In the genomic region with DNA sequence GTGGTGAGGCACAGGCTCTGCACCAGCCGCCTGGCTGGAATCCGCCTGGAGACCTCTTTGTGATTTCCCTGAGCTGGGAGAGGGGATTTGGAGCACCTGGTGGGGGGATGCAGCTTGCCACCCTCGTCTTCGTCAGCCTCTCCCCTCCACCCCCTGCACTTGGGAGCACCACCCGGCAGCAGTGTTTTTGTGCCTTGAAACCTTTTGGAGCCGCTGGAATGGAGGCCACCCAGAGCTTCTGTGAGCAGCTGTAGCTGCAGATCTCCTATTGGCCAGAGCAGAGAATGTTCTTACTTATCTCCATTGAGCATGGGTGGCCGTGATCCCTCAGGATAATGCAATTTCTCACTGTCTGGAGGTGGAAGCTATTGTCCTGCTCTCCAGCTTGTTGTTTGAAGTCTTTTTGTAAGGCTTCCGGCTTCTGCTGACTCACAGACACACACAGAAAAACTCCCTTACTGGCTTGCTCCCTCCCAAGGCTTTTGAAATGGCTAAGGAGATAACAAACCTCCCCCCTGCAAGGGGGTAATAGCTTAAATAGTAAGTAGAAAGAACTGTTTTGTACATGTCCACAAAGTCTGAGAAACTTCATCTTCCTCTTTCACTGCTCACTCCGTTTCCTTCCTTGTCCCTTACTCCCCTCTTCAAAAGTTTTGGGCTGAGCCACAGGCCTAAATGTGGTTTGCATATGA, we compare ENCODE assay signal across 8 cellular contexts.
DNase-seq lines count a peak whose midpoint lies in the region; ATAC-seq and TF ChIP-seq lines count a peak whose summit lies in the region.

No MANE protein-coding gene starts in this region.

- H3K4me3 ChIP-seq in HUES6 (ENCODE audit: low read depth, low read length) (peak overlapping the region; percentile 28), thyroid gland (replicated peaks in 1 of 3) (no peak overlapping the region)

- H3K27me3 ChIP-seq in HUES6 (ENCODE audit: control insufficient read depth, insufficient read depth, low read length) (no peaks in the 10 kb centered on the region), thyroid gland (no peaks in the 10 kb centered on the region)

- TF ChIP-seq CTCF in thyroid gland (IDR thresholded peaks at IDR 0.05): no peak

- TF ChIP-seq POLR2A in thyroid gland (IDR thresholded peaks at IDR 0.05): no peak

- DNase-seq in GF-D8 (lab: John Stamatoyannopoulos, UW) (peak; percentile 49), hepatic stellate cell (ENCODE audit: low spot score) (peak; percentile 26), smooth muscle cell of the brain vasculature (ENCODE audit: low read depth, low spot score) (peak; percentile 10), thyroid gland (no peak)
- DNase-seq in activated T-cell treated with anti-CD3 and anti-CD28 coated beads, Interleukin-2, amount 50 U/mL, for 72 hours: peak in 1 of 2 donors; percentile 14

- H3K27ac ChIP-seq in HUES6 (ENCODE audit: low read depth, low read length) (peak overlapping the region; percentile 94), thyroid gland (no peak overlapping the region)

- no peak overlapping the region for H3K27ac Mint-ChIP-seq in activated T-cell treated with anti-CD3 and anti-CD28 coated beads, Interleukin-2, amount 50 U/mL, for 72 hours

- H3K9ac ChIP-seq in HUES6 (ENCODE audit: low read length): peak overlapping the region; percentile 62

- peaks cover 5 to 9% of the 10 kb centered on the region in 2 donors for H3K36me3 Mint-ChIP-seq in activated T-cell treated with anti-CD3 and anti-CD28 coated beads, Interleukin-2, amount 50 U/mL, for 72 hours (ENCODE audit: insufficient read depth in 2 of 2)

- peak overlapping the region; percentile 42 to 67 for H3K4me3 Mint-ChIP-seq in activated T-cell treated with anti-CD3 and anti-CD28 coated beads, Interleukin-2, amount 50 U/mL, for 72 hours

- H3K36me3 ChIP-seq in HUES6 (ENCODE audit: control insufficient read depth, insufficient read depth, low read length): peaks cover 22% of the 10 kb centered on the region
- no peaks in the 10 kb centered on the region for H3K36me3 ChIP-seq in thyroid gland

- 54 to 64% methylated on average over 5 to 9 of the region's 9 CpGs for WGBS in thyroid gland, 2 donors

- no peaks in the 10 kb centered on the region for H3K27me3 Mint-ChIP-seq in activated T-cell treated with anti-CD3 and anti-CD28 coated beads, Interleukin-2, amount 50 U/mL, for 72 hours (ENCODE audit: low read depth)

- H3K4me1 ChIP-seq in HUES6 (ENCODE audit: control insufficient read depth, insufficient read depth, low read length): peaks cover 41% of the 10 kb centered on the region
- H3K4me1 ChIP-seq in thyroid gland: peaks cover 4 to 8% of the 10 kb centered on the region in 2 donors

- H3K9me3 Mint-ChIP-seq in activated T-cell treated with anti-CD3 and anti-CD28 coated beads, Interleukin-2, amount 50 U/mL, for 72 hours: peaks cover 2 to 9% of the 10 kb centered on the region in 2 donors

- H3K9me3 ChIP-seq in HUES6 (ENCODE audit: control insufficient read depth, insufficient read depth, low read depth, low read length) (peaks cover 8% of the 10 kb centered on the region), thyroid gland (no peaks in the 10 kb centered on the region)

- intact Hi-C loops in thyroid gland (cut with DNase I): no loop called here

- ATAC-seq in GM21390 (IDR thresholded peaks at IDR 0.05; ENCODE audit: unreplicated experiment): peak; percentile 56
- ATAC-seq in activated T-cell treated with anti-CD3 and anti-CD28 coated beads, Interleukin-2, amount 50 U/mL, for 72 hours (replicated peaks in 1 of 2): peak; percentile 70 to 71
- no peak for ATAC-seq in activated CD4-positive, CD25-positive, alpha-beta regulatory T cell treated with anti-CD3 and anti-CD28 coated beads, Interleukin-2, amount 50 U/mL, for 24 hours

- H3K4me1 Mint-ChIP-seq in activated T-cell treated with anti-CD3 and anti-CD28 coated beads, Interleukin-2, amount 50 U/mL, for 72 hours (ENCODE audit: low read depth): peaks cover 42% of the 10 kb centered on the region

Comparison
In these comparisons a context has a peak if more than half of its experiments do, and no peak if none do; other contexts are left out.
1. DNase-seq: peak in GF-D8 (single experiment), hepatic stellate cell (single experiment) and smooth muscle cell of the brain vasculature (single experiment); none in thyroid gland (0 of 2).
2. ATAC-seq: peak in GM21390 (single experiment) and activated T-cell treated with anti-CD3 and anti-CD28 coated beads, Interleukin-2, amount 50 U/mL, for 72 hours (2 of 2); none in activated CD4-positive, CD25-positive, alpha-beta regulatory T cell treated with anti-CD3 and anti-CD28 coated beads, Interleukin-2, amount 50 U/mL, for 24 hours (0 of 2).